ENCODE assay signal across 11 cellular contexts in genomic region chr1:121595089-121595488, GRCh38.
"Had no signal": no experiment of that assay in that cellular context is flagged by ENCODE, and none has a peak within 500 bp of the region (broad histone marks: within the 10 kb centered on the region; RNA-seq: fewer than 3 reads in every experiment).

No MANE protein-coding gene starts in this region.

- H3K4me1 Mint-ChIP-seq: natural killer cell had no signal

- H3K9me3 Mint-ChIP-seq: activated CD8-positive, alpha-beta T cell treated with anti-CD3 and anti-CD28 coated beads for 36 hours; natural killer cell had no signal

- H3K9me3 ChIP-seq: adrenal gland, gastroesophageal sphincter, thyroid gland had no signal

- H3K36me3 Mint-ChIP-seq: natural killer cell had no signal

- H3K27ac Mint-ChIP-seq: activated CD8-positive, alpha-beta T cell treated with anti-CD3 and anti-CD28 coated beads for 36 hours; activated T-helper 17 cell treated with anti-CD3 and anti-CD28 coated beads, Interleukin-2, amount 50 U/mL, for 72 hours; natural killer cell had no signal

- ATAC-seq: activated CD8-positive, alpha-beta T cell treated with anti-CD3 and anti-CD28 coated beads for 36 hours; activated T-helper 17 cell treated with anti-CD3 and anti-CD28 coated beads, Interleukin-2, amount 50 U/mL, for 72 hours; gastroesophageal sphincter; natural killer cell; right cardiac atrium had no signal

- DNase-seq: activated CD8-positive, alpha-beta memory T cell treated with anti-CD3 and anti-CD28 coated beads, Interleukin-2, amount 50 U/mL, for 4 hours; activated CD8-positive, alpha-beta T cell treated with anti-CD3 and anti-CD28 coated beads for 36 hours; activated naive CD4-positive, alpha-beta T cell treated with anti-CD3 and anti-CD28 coated beads, Interleukin-2, amount 50 U/mL, for 16 hours; adrenal gland; effector CD4-positive, alpha-beta T cell; midbrain; natural killer cell; right cardiac atrium; thyroid gland had no signal

- H3K27me3 Mint-ChIP-seq: activated CD8-positive, alpha-beta T cell treated with anti-CD3 and anti-CD28 coated beads for 36 hours; activated T-helper 17 cell treated with anti-CD3 and anti-CD28 coated beads, Interleukin-2, amount 50 U/mL, for 72 hours had no signal

- H3K4me3 Mint-ChIP-seq: activated CD8-positive, alpha-beta T cell treated with anti-CD3 and anti-CD28 coated beads for 36 hours; activated T-helper 17 cell treated with anti-CD3 and anti-CD28 coated beads, Interleukin-2, amount 50 U/mL, for 72 hours; natural killer cell had no signal
